Comparison of ENCODE assay signal across 5 cellular contexts in the genomic region with DNA sequence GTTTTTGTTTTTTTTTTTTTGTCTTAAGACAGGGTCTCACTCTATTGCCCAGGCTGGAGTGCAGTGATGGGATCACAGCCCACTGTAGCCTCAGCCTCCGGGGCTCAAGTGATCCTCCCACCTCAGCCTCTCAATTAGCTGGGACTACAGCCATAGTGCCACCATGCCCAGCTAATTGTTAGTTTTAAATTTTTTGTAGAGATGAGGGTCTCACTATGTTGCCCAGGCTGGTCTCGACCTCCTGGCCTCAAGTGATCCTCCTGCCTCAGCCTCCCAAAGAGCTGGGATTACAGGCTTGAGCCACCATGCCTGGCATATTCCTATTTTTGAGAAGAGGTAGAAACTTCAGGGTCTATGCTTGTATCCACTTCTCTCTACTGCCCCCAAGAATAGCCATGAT. TPM values are rescaled to one million over a fixed set of nuclear protein-coding genes. Genes with fewer than 3 reads are reported as not detected.
"Had no signal": no experiment of that assay in that cellular context is flagged by ENCODE, and none has a peak within 500 bp of the region (broad histone marks: within the 10 kb centered on the region; RNA-seq: fewer than 3 reads in every experiment).

No MANE protein-coding gene starts in this region.

RNA-seq across cellular contexts. Expression of a gene that starts 8.3 kb away (rescaled TPM):
- total RNA-seq: M059J, SJSA1 had no signal

RNA-seq across cellular contexts. Expression of a gene that starts 34.8 kb away (rescaled TPM):
- total RNA-seq: M059J, PC-3, Peyer's patch, SJSA1 had no signal
- polyA plus RNA-seq: SK-N-SH had no signal
